Comparison of ENCODE assay signal across 8 cellular contexts in the genomic region with DNA sequence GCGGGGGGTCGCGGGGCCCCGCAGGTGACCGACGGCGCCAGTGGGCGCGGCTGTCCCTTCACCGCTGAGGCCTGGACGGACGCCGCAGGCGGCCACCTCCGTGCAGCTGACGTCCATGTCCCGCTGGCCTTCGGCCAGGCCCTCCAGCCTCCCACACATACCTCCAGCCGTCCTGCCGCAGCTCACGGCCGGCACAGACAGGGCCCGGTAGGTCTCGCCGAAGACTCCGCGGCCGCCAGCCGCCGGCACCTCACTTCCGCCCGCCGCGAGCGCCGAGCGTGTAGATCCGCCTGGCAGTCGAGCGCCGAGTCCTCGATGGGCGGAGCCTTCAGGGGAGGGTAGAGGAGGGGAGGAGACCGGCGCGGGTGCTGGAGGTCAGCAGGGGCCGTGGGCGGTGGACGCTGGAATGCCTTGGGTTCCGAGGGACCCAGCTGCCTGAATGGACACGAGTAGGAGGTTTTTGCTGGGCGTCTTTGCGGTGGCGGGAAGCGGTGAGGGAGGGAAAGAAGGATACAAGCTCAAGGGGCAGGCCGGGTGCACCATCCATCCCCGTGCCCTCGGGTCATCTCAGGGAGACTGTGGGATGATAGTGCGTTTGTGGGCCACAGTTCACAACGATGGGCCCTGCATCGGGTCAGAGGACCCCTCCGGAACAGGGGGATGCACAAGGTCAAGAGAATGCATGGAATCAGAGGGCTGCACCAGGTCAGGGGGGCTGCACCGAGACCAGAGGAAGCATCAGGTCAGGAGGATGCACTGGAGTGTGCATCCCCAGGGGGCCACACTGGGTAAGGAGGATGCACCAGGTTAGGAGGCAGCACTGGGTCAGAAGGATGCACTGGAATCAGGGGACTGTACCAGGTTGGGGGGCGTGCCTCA. TPM values are rescaled to one million over a fixed set of nuclear protein-coding genes. Genes with fewer than 3 reads are reported as not detected.
DNase-seq lines count a peak whose midpoint lies in the region; ATAC-seq, FAIRE-seq and TF ChIP-seq lines count a peak whose summit lies in the region.

A gene with protein sequence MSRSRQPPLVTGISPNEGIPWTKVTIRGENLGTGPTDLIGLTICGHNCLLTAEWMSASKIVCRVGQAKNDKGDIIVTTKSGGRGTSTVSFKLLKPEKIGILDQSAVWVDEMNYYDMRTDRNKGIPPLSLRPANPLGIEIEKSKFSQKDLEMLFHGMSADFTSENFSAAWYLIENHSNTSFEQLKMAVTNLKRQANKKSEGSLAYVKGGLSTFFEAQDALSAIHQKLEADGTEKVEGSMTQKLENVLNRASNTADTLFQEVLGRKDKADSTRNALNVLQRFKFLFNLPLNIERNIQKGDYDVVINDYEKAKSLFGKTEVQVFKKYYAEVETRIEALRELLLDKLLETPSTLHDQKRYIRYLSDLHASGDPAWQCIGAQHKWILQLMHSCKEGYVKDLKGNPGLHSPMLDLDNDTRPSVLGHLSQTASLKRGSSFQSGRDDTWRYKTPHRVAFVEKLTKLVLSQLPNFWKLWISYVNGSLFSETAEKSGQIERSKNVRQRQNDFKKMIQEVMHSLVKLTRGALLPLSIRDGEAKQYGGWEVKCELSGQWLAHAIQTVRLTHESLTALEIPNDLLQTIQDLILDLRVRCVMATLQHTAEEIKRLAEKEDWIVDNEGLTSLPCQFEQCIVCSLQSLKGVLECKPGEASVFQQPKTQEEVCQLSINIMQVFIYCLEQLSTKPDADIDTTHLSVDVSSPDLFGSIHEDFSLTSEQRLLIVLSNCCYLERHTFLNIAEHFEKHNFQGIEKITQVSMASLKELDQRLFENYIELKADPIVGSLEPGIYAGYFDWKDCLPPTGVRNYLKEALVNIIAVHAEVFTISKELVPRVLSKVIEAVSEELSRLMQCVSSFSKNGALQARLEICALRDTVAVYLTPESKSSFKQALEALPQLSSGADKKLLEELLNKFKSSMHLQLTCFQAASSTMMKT (minus strand): TSS at position 282 of the 879 bp plus-strand sequence. CDS start 55,321 bp downstream, outside the sequence.

- CTCF ChIA-PET in A549 (lab: Yijun Ruan, JAX) = interaction anchor here (1.1 to 1.3 kb wide), 2 partner anchors 10 to 505 kb away, joined by 3 read pairs; no protein-coding TSS in a partner anchor
- CTCF ChIA-PET in WTC11 (lab: Charles Lee) = interaction anchor here (0.9 to 2.3 kb wide), 8 partner anchors 8 to 68 kb away, joined by 4 to 17 read pairs (median 10); no protein-coding TSS in a partner anchor

- peak within 1 kb of the TSS; percentile 95 for H3K4me3 ChIP-seq in A549
- H3K4me3 ChIP-seq in bronchial epithelial cell (ENCODE audit: low read depth, low read length) = peak within 1 kb of the TSS; percentile 91

- H3K9me3 ChIP-seq in A549 = no peaks in the 10 kb centered on the region

- peaks cover 11% of the 10 kb centered on the region for H3K4me1 ChIP-seq in A549

- no peak for TF ChIP-seq RAD21 in A549 (conservative IDR thresholded peaks at IDR 0.05 in 1 of 2, IDR thresholded peaks at IDR 0.05 in 1 of 2)

- H3K27ac ChIP-seq in A549 = peak within 1 kb of the TSS; percentile 93 to 99

- H3K27me3 Mint-ChIP-seq in WTC11 (ENCODE audit: low read depth) (no peaks in the 10 kb centered on the region), immature natural killer cell (ENCODE audit: low read depth in 3 of 3) (peaks cover 2 to 8% (median 4%) of the 10 kb centered on the region in 3 donors)

- WGBS in A549 (ENCODE audit: missing lambda C conversion rate) = 0% methylated on average over 9 of the region's 64 CpGs

- H3K4me1 Mint-ChIP-seq in WTC11 (peaks cover 23% of the 10 kb centered on the region), immature natural killer cell (peaks cover 35 to 40% of the 10 kb centered on the region in 2 donors)

- H3K9me3 Mint-ChIP-seq in WTC11 (no peaks in the 10 kb centered on the region), immature natural killer cell (no peaks in the 10 kb centered on the region)

- H3K4me2 ChIP-seq in A549 = peak within 1 kb of the TSS; percentile 89

- FAIRE-seq in A549 (lab: Jason Lieb, UNC) (no peak), bronchial epithelial cell (lab: Jason Lieb, UNC) (no peak)

- H3K4me3 Mint-ChIP-seq in WTC11 = peak within 1 kb of the TSS; percentile 92
- peak within 1 kb of the TSS; percentile 95 to 96 (median 95) for H3K4me3 Mint-ChIP-seq in immature natural killer cell

- DNase-seq in A549 (ENCODE audit: low read depth in 1 of 2, low spot score in 1 of 2) (peak; percentile 35 to 80), NCI-H2171 (lab: John Stamatoyannopoulos, UW) (peak; percentile 81), WTC11 (ENCODE audit: low spot score) (peak; percentile 90), bronchial epithelial cell (ENCODE audit: low read depth) (peak; percentile 54), immature natural killer cell (peak; percentile 81 to 83 (median 82)), smooth muscle cell of the brain vasculature (ENCODE audit: low read depth, low spot score) (peak; percentile 40)

- ATAC-seq in A549 (peak; percentile 93 to 94), GM18511 (IDR thresholded peaks at IDR 0.05; ENCODE audit: unreplicated experiment) (peak; percentile 92), HG02981 (IDR thresholded peaks at IDR 0.05; ENCODE audit: unreplicated experiment) (peak; percentile 82), WTC11 (peak; percentile 83)

- no peak for TF ChIP-seq CTCF in A549 (IDR thresholded peaks at IDR 0.05)
- TF ChIP-seq CTCF in WTC11 (IDR thresholded peaks at IDR 0.05) = no peak
- TF ChIP-seq CTCF in bronchial epithelial cell (IDR thresholded peaks at IDR 0.05; ENCODE audit: insufficient read depth, low read length, severe bottlenecking) = no peak

- H3K36me3 Mint-ChIP-seq in WTC11 (0 out of 2 replicates have a peak, but pooled peaks cover 5% of the 10 kb centered on the region), immature natural killer cell (no peaks in the 10 kb centered on the region)

- no peaks in the 10 kb centered on the region for H3K27me3 ChIP-seq in bronchial epithelial cell (ENCODE audit: control insufficient read depth, insufficient read depth, low read length)

- H3K36me3 ChIP-seq in bronchial epithelial cell (ENCODE audit: control insufficient read depth, insufficient read depth, low read length) = peaks cover 4% of the 10 kb centered on the region

- peak within 1 kb of the TSS; percentile 83 for H3K27ac Mint-ChIP-seq in WTC11
- peak within 1 kb of the TSS; percentile 84 to 96 (median 92) for H3K27ac Mint-ChIP-seq in immature natural killer cell

- TF ChIP-seq EP300 in A549 (IDR thresholded peaks at IDR 0.05) = no peak

- peak; percentile 69 for TF ChIP-seq POLR2A in A549 (IDR thresholded peaks at IDR 0.05; ENCODE audit: low read length)

- POLR2A ChIA-PET in A549 (lab: Yijun Ruan, JAX) = interaction anchor here (0.9 to 1.7 kb wide), 2 partner anchors 9 to 13 kb away, joined by 5 to 10 read pairs; no protein-coding TSS in a partner anchor
- POLR2A ChIA-PET in WTC11 (lab: Charles Lee) = interaction anchor here (2.1 kb wide), 1 partner anchor 9 kb away, joined by 8 read pairs; no protein-coding TSS in a partner anchor

TF ChIP-seq in A549, 52 proteins besides CTCF, POLR2A, EP300 and RAD21 (continues in another document):
- TF ChIP-seq EHMT2 (IDR thresholded peaks at IDR 0.05; ENCODE audit: low read depth) (no peak), CBX8 (IDR thresholded peaks at IDR 0.05) (no peak), HOXA7 (CRISPR knock-in tag; IDR thresholded peaks at IDR 0.05) (no peak)

TF ChIP-seq in WTC11, 78 proteins besides CTCF, POLR2A, EP300 and RAD21 (continues in another document):
- TF ChIP-seq ZNF232 (CRISPR knock-in tag; IDR thresholded peaks at IDR 0.05) (0 out of 2 replicates have a peak, but pooled peaks have one; percentile 71), ESRRA (CRISPR knock-in tag; IDR thresholded peaks at IDR 0.05; ENCODE audit: borderline replicate concordance) (peak; percentile 46; the same call in 1 of the 2 replicates), ZNF219 (CRISPR knock-in tag; IDR thresholded peaks at IDR 0.05; ENCODE audit: borderline replicate concordance) (no peak), GABPB1 (CRISPR knock-in tag; IDR thresholded peaks at IDR 0.05) (peak; percentile 94)
- TF ChIP-seq, protein P1, sequence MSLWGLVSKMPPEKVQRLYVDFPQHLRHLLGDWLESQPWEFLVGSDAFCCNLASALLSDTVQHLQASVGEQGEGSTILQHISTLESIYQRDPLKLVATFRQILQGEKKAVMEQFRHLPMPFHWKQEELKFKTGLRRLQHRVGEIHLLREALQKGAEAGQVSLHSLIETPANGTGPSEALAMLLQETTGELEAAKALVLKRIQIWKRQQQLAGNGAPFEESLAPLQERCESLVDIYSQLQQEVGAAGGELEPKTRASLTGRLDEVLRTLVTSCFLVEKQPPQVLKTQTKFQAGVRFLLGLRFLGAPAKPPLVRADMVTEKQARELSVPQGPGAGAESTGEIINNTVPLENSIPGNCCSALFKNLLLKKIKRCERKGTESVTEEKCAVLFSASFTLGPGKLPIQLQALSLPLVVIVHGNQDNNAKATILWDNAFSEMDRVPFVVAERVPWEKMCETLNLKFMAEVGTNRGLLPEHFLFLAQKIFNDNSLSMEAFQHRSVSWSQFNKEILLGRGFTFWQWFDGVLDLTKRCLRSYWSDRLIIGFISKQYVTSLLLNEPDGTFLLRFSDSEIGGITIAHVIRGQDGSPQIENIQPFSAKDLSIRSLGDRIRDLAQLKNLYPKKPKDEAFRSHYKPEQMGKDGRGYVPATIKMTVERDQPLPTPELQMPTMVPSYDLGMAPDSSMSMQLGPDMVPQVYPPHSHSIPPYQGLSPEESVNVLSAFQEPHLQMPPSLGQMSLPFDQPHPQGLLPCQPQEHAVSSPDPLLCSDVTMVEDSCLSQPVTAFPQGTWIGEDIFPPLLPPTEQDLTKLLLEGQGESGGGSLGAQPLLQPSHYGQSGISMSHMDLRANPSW (CRISPR knock-in tag; conservative IDR thresholded peaks at IDR 0.05; ENCODE audit: low read depth) = no peak

RNA-seq across cellular contexts. Expression of the gene that starts here (rescaled TPM):
- polyA plus RNA-seq in A549 (2011; rRNA removed) = 22.0 and 22.9 TPM in 2 replicates
- 8.6 and 8.8 TPM in 2 replicates for polyA plus RNA-seq in A549 (2012; cell fraction: cytosol; rRNA removed)
- polyA plus RNA-seq in A549 (2012; cell fraction: nucleus; rRNA removed) = 8.6 and 8.7 TPM in 2 replicates
- 13.1 to 13.6 TPM (median 13.3 TPM) in 3 replicates for polyA plus RNA-seq in A549 (2017; fragmentation: RNase III; extraction: RNeasy Plus Mini Kit Qiagen cat#74134 plus additional on column Dnase treatment)
- polyA minus RNA-seq in A549 (2011; rRNA and poly(A)+ RNA removed) = 25.6 and 32.6 TPM in 2 replicates
- 39.6 to 45.7 TPM (median 40.2 TPM) in 3 replicates for total RNA-seq in WTC11 (2021)
- 29.2 and 34.8 TPM in 2 replicates for total RNA-seq in bronchial epithelial cell
- polyA plus RNA-seq in immature natural killer cell = 10 to 100 TPM; 23.8 to 33.8 (median 25.6) TPM

Comparison
In these comparisons a context has a peak if more than half of its experiments do, and no peak if none do; other contexts are left out.
1. Peak in every context shown above with its lines: DNase-seq, ATAC-seq, H3K4me3 ChIP-seq and H3K27ac ChIP-seq.
2. DNase-seq: peak in every context shown above with its lines; median percentile 90 in WTC11; 82 in immature natural killer cell; 81 in NCI-H2171; 58 in A549; 54 in bronchial epithelial cell; 40 in smooth muscle cell of the brain vasculature.